In the genomic region with DNA sequence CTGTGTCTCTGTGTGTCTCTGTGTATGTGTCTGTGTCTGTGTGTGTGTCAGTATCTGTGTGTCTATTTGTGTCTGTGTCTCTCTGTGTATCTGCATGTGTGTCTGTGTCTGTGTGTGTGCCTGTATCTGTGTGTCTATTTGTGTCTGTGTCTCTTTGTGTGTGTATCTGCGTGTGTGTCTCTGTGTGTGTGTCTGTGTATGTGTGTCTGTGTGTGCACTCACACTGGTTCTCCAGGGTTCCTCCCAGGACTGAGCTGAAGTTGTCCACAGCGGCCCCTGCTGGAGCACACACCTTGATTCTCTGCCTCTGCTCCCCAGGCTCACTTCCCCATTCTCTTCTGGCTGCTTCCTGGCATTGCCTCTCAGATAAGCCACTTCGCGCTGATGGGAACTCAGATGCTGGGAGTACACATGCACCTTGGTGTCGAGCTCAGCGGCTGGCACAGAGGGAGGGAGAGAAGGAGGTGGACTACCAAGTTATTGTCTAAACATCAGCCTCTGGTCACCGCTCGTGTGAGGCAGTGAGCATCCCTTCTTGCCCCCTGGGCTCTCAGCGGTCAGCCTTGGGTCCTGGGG, we compare ENCODE assay signal across 8 cellular contexts.
DNase-seq lines count a peak whose midpoint lies in the region; ATAC-seq and TF ChIP-seq lines count a peak whose summit lies in the region.

No MANE protein-coding gene starts in this region.

- H3K9me3 ChIP-seq in ascending aorta (no peaks in the 10 kb centered on the region), iPS DF 6.9 (ENCODE audit: control insufficient read depth, insufficient read depth, low read length) (no peaks in the 10 kb centered on the region)

- H3K4me3 Mint-ChIP-seq in activated naive CD8-positive, alpha-beta T cell treated with anti-CD3 and anti-CD28 coated beads, Interleukin-2, amount 10 ng/mL, durations not matched to agents 7 days and 5 days = no peak overlapping the region
- H3K4me3 Mint-ChIP-seq in activated naive CD8-positive, alpha-beta T cell treated with anti-CD3 and anti-CD28 coated beads for 36 hours = no peak overlapping the region
- H3K4me3 Mint-ChIP-seq in HFFc6 = no peak overlapping the region
- H3K4me3 Mint-ChIP-seq in stimulated activated naive CD8-positive, alpha-beta T cell treated with anti-CD3 and anti-CD28 coated beads, Interleukin-15, amount 100 ng/mL, for 72 hours = no peak overlapping the region

- H3K9me3 Mint-ChIP-seq in activated naive CD8-positive, alpha-beta T cell treated with anti-CD3 and anti-CD28 coated beads, Interleukin-2, amount 10 ng/mL, durations not matched to agents 7 days and 5 days = no peaks in the 10 kb centered on the region
- no peaks in the 10 kb centered on the region for H3K9me3 Mint-ChIP-seq in activated naive CD8-positive, alpha-beta T cell treated with anti-CD3 and anti-CD28 coated beads for 36 hours
- no peaks in the 10 kb centered on the region for H3K9me3 Mint-ChIP-seq in HFFc6
- H3K9me3 Mint-ChIP-seq in stimulated activated naive CD8-positive, alpha-beta T cell treated with anti-CD3 and anti-CD28 coated beads, Interleukin-15, amount 100 ng/mL, for 72 hours = no peaks in the 10 kb centered on the region

- H3K27ac ChIP-seq in ascending aorta = no peak overlapping the region
- no peak overlapping the region for H3K27ac ChIP-seq in iPS DF 6.9 (ENCODE audit: low read length)

- intact Hi-C loops in ascending aorta (cut with DNase I) = loop anchor here (2.0 to 5.0 kb wide), 2 partner anchors 97 to 193 kb away; no protein-coding TSS in a partner anchor

- H3K27ac Mint-ChIP-seq in activated naive CD8-positive, alpha-beta T cell treated with anti-CD3 and anti-CD28 coated beads, Interleukin-2, amount 10 ng/mL, durations not matched to agents 7 days and 5 days = no peak overlapping the region
- H3K27ac Mint-ChIP-seq in activated naive CD8-positive, alpha-beta T cell treated with anti-CD3 and anti-CD28 coated beads for 36 hours = no peak overlapping the region
- H3K27ac Mint-ChIP-seq in HFFc6 = no peak overlapping the region
- no peak overlapping the region for H3K27ac Mint-ChIP-seq in stimulated activated naive CD8-positive, alpha-beta T cell treated with anti-CD3 and anti-CD28 coated beads, Interleukin-15, amount 100 ng/mL, for 72 hours

- H3K4me3 ChIP-seq in NB4 (ENCODE audit: low read depth, low read length) (no peak overlapping the region), ascending aorta (no peak overlapping the region), iPS DF 6.9 (ENCODE audit: low read length) (no peak overlapping the region)

- ATAC-seq in activated naive CD8-positive, alpha-beta T cell treated with anti-CD3 and anti-CD28 coated beads, Interleukin-2, amount 10 ng/mL, durations not matched to agents 7 days and 5 days (ENCODE audit: low read depth) = no peak
- peak; percentile 48 for ATAC-seq in stimulated activated naive CD8-positive, alpha-beta T cell treated with anti-CD3 and anti-CD28 coated beads, Interleukin-15, amount 100 ng/mL, for 72 hours

- no CpG with 5 or more reads among the region's 9 CpGs for WGBS in iPS DF 6.9 (ENCODE audit: insufficient coverage, insufficient read length)

- H3K27me3 Mint-ChIP-seq in activated naive CD8-positive, alpha-beta T cell treated with anti-CD3 and anti-CD28 coated beads, Interleukin-2, amount 10 ng/mL, durations not matched to agents 7 days and 5 days = no peaks in the 10 kb centered on the region
- H3K27me3 Mint-ChIP-seq in activated naive CD8-positive, alpha-beta T cell treated with anti-CD3 and anti-CD28 coated beads for 36 hours = peaks cover 7% of the 10 kb centered on the region
- peaks cover 18% of the 10 kb centered on the region for H3K27me3 Mint-ChIP-seq in HFFc6 (ENCODE audit: insufficient read depth)
- peaks cover 16% of the 10 kb centered on the region for H3K27me3 Mint-ChIP-seq in stimulated activated naive CD8-positive, alpha-beta T cell treated with anti-CD3 and anti-CD28 coated beads, Interleukin-15, amount 100 ng/mL, for 72 hours

- POLR2A ChIA-PET in activated naive CD8-positive, alpha-beta T cell treated with anti-CD3 and anti-CD28 coated beads, Interleukin-2, amount 10 ng/mL, durations not matched to agents 7 days and 5 days (lab: Charles Lee) = no interaction called here

- H3K27me3 ChIP-seq in ascending aorta (no peaks in the 10 kb centered on the region), iPS DF 6.9 (ENCODE audit: control insufficient read depth, insufficient read depth, low read length) (no peaks in the 10 kb centered on the region)

- no peaks in the 10 kb centered on the region for H3K4me1 Mint-ChIP-seq in activated naive CD8-positive, alpha-beta T cell treated with anti-CD3 and anti-CD28 coated beads, Interleukin-2, amount 10 ng/mL, durations not matched to agents 7 days and 5 days
- H3K4me1 Mint-ChIP-seq in activated naive CD8-positive, alpha-beta T cell treated with anti-CD3 and anti-CD28 coated beads for 36 hours = no peaks in the 10 kb centered on the region
- no peaks in the 10 kb centered on the region for H3K4me1 Mint-ChIP-seq in HFFc6 (ENCODE audit: low read depth)
- no peaks in the 10 kb centered on the region for H3K4me1 Mint-ChIP-seq in stimulated activated naive CD8-positive, alpha-beta T cell treated with anti-CD3 and anti-CD28 coated beads, Interleukin-15, amount 100 ng/mL, for 72 hours

- TF ChIP-seq CTCF in HFFc6 (IDR thresholded peaks at IDR 0.05) (peak; percentile 57), NB4 (IDR thresholded peaks at IDR 0.05; ENCODE audit: low read depth, low read length) (peak; percentile 93), ascending aorta (IDR thresholded peaks at IDR 0.05) (peak in 2 of 3 experiments; percentile 19 to 41)

- H3K4me1 ChIP-seq in ascending aorta = peaks cover 0 to 5% of the 10 kb centered on the region in 2 donors
- no peaks in the 10 kb centered on the region for H3K4me1 ChIP-seq in iPS DF 6.9 (ENCODE audit: control insufficient read depth, insufficient read depth, low read length)

- peak; percentile 36 for DNase-seq in activated naive CD8-positive, alpha-beta T cell treated with anti-CD3 and anti-CD28 coated beads, Interleukin-2, amount 10 ng/mL, durations not matched to agents 7 days and 5 days
- no peak for DNase-seq in activated naive CD8-positive, alpha-beta T cell treated with anti-CD3 and anti-CD28 coated beads for 36 hours
- DNase-seq in HFFc6 (no peak), NB4 (ENCODE audit: low read depth) (peak; percentile 90), ascending aorta (ENCODE audit: low spot score in 2 of 2) (peak in 1 of 2 donors; percentile 76), iPS DF 6.9 (ENCODE audit: low read depth, low spot score) (peak; percentile 45), NCI-H1048 (lab: John Stamatoyannopoulos, UW) (no peak)
- DNase-seq in stimulated activated naive CD8-positive, alpha-beta T cell treated with anti-CD3 and anti-CD28 coated beads, Interleukin-15, amount 100 ng/mL, for 72 hours = no peak

- H3K36me3 Mint-ChIP-seq in activated naive CD8-positive, alpha-beta T cell treated with anti-CD3 and anti-CD28 coated beads, Interleukin-2, amount 10 ng/mL, durations not matched to agents 7 days and 5 days = no peaks in the 10 kb centered on the region
- no peaks in the 10 kb centered on the region for H3K36me3 Mint-ChIP-seq in activated naive CD8-positive, alpha-beta T cell treated with anti-CD3 and anti-CD28 coated beads for 36 hours
- no peaks in the 10 kb centered on the region for H3K36me3 Mint-ChIP-seq in HFFc6 (ENCODE audit: low read depth)

- TF ChIP-seq POLR2A in NB4 (IDR thresholded peaks at IDR 0.05; ENCODE audit: extremely low read depth, insufficient read length) = no peak

- H3K36me3 ChIP-seq in ascending aorta (no peaks in the 10 kb centered on the region), iPS DF 6.9 (ENCODE audit: control insufficient read depth, insufficient read depth, low read length) (no peaks in the 10 kb centered on the region)

Comparison
In these comparisons a context has a peak if more than half of its experiments do, and no peak if none do; other contexts are left out.
1. DNase-seq: peak in activated naive CD8-positive, alpha-beta T cell treated with anti-CD3 and anti-CD28 coated beads, Interleukin-2, amount 10 ng/mL, durations not matched to agents 7 days and 5 days (single experiment), NB4 (single experiment) and iPS DF 6.9 (single experiment); none in activated naive CD8-positive, alpha-beta T cell treated with anti-CD3 and anti-CD28 coated beads for 36 hours (single experiment), HFFc6 (single experiment), stimulated activated naive CD8-positive, alpha-beta T cell treated with anti-CD3 and anti-CD28 coated beads, Interleukin-15, amount 100 ng/mL, for 72 hours (0 of 2) and NCI-H1048 (single experiment).
2. CTCF ChIP-seq: peak in every context shown above with its lines; median percentile 93 in NB4; 57 in HFFc6; 30 in ascending aorta.